In the genomic region with DNA sequence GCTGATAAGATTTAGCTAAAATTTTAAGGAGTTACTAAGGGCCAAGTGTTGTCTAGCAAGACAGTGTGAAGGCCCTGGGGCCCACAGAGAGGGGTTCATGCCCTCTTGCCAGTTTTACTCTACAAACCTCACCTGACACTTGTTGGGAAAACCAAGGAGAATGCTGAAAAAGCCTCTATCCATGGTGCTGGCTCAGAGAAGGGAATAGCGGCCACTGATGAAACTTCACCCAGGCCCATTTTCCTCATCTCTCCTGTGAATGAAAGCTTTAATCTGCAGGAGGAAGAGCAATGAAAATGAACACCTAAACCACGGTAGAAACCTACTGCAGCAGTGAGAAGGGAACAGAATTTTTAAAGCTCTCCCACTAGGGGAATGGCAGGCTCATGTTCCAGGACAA, we compare ENCODE assay signal across 1 cellular context.
A peak's percentile ranks its signal among the peaks of the same experiment; 100 is the strongest.
TF ChIP-seq lines count a peak whose summit lies in the region.

No MANE protein-coding gene starts in this region.

TF ChIP-seq in A549, 52 proteins besides CTCF, POLR2A, EP300 and RAD21 (continued from another document):
- TF ChIP-seq, protein P1, sequence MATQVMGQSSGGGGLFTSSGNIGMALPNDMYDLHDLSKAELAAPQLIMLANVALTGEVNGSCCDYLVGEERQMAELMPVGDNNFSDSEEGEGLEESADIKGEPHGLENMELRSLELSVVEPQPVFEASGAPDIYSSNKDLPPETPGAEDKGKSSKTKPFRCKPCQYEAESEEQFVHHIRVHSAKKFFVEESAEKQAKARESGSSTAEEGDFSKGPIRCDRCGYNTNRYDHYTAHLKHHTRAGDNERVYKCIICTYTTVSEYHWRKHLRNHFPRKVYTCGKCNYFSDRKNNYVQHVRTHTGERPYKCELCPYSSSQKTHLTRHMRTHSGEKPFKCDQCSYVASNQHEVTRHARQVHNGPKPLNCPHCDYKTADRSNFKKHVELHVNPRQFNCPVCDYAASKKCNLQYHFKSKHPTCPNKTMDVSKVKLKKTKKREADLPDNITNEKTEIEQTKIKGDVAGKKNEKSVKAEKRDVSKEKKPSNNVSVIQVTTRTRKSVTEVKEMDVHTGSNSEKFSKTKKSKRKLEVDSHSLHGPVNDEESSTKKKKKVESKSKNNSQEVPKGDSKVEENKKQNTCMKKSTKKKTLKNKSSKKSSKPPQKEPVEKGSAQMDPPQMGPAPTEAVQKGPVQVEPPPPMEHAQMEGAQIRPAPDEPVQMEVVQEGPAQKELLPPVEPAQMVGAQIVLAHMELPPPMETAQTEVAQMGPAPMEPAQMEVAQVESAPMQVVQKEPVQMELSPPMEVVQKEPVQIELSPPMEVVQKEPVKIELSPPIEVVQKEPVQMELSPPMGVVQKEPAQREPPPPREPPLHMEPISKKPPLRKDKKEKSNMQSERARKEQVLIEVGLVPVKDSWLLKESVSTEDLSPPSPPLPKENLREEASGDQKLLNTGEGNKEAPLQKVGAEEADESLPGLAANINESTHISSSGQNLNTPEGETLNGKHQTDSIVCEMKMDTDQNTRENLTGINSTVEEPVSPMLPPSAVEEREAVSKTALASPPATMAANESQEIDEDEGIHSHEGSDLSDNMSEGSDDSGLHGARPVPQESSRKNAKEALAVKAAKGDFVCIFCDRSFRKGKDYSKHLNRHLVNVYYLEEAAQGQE (IDR thresholded peaks at IDR 0.05) = peak; percentile 59; the same call in 1 of the 2 replicates
- TF ChIP-seq SREBF2 (IDR thresholded peaks at IDR 0.05) = no peak
- no peak for TF ChIP-seq KDM5A (IDR thresholded peaks at IDR 0.05)
- TF ChIP-seq NR3C1 (IDR thresholded peaks at IDR 0.05) = no peak
